1 cellular context compared by ENCODE assay signal in genomic region chr7:26385240-26385639, GRCh38.
TF ChIP-seq lines count a peak whose summit lies in the region.

No MANE protein-coding gene starts in this region.

TF ChIP-seq in WTC11, 78 proteins besides CTCF, POLR2A, EP300 and RAD21 (continued from another document):
- peak; percentile 59 for TF ChIP-seq USF2 (CRISPR knock-in tag; IDR thresholded peaks at IDR 0.05)
- no peak for TF ChIP-seq GTF2I (CRISPR knock-in tag; conservative IDR thresholded peaks at IDR 0.05)
- no peak for TF ChIP-seq SP1 (CRISPR knock-in tag; conservative IDR thresholded peaks at IDR 0.05)
- no peak for TF ChIP-seq ZNF263 (CRISPR knock-in tag; IDR thresholded peaks at IDR 0.05; ENCODE audit: low read depth)
- no peak for TF ChIP-seq ATF1 (CRISPR knock-in tag; IDR thresholded peaks at IDR 0.05)
- TF ChIP-seq FOXK1 (CRISPR knock-in tag; IDR thresholded peaks at IDR 0.05): no peak
